10 cellular contexts compared by ENCODE assay signal in genomic region chr16:56938664-56939513, GRCh38. TPM values are rescaled to one million over a fixed set of nuclear protein-coding genes. Genes with fewer than 3 reads are reported as not detected.
DNase-seq lines count a peak whose midpoint lies in the region; ATAC-seq, FAIRE-seq and TF ChIP-seq lines count a peak whose summit lies in the region.
"Had no signal": no experiment of that assay in that cellular context is flagged by ENCODE, and none has a peak within 500 bp of the region (broad histone marks: within the 10 kb centered on the region; RNA-seq: fewer than 3 reads in every experiment).

No MANE protein-coding gene starts in this region.

- H3K4me1 Mint-ChIP-seq in CD4-positive, alpha-beta T cell (ENCODE audit: low read depth), result peaks cover 55% of the 10 kb centered on the region
- peaks cover 84% of the 10 kb centered on the region for H3K4me1 Mint-ChIP-seq in activated CD8-positive, alpha-beta T cell treated with anti-CD3 and anti-CD28 coated beads for 36 hours (ENCODE audit: low read depth)

- H4K8ac ChIP-seq in neuronal stem cell (ENCODE audit: low read depth, low read length), result no peak overlapping the region

- DNase-seq in CD4-positive, alpha-beta T cell, result peak in 2 of 10 experiments; percentile 10 to 22
- DNase-seq in GM19239 (ENCODE audit: insufficient read length, low spot score) (no peak), myocyte (ENCODE audit: low read depth) (peak; percentile 75), neuronal stem cell (ENCODE audit: low spot score) (no peak), NCI-H1694 (lab: John Stamatoyannopoulos, UW) (no peak), right cardiac atrium (no peak)
- peak; percentile 85 for DNase-seq in activated CD8-positive, alpha-beta T cell treated with anti-CD3 and anti-CD28 coated beads for 36 hours

- H3K9ac ChIP-seq in neuronal stem cell (ENCODE audit: low read depth, low read length, poor library complexity), result no peak overlapping the region

- intact Hi-C loops in CD4-positive, alpha-beta T cell (cut with DNase I, micrococcal nuclease), result loop anchor here in 1 of 2 experiments (10.0 kb wide), 4 partner anchors 214 to 796 kb away; partner anchors contain the start of genes KATNB1, POLR2C, PSME3IP1 and RSPRY1
- intact Hi-C loops in activated CD8-positive, alpha-beta T cell treated with anti-CD3 and anti-CD28 coated beads for 36 hours (cut with micrococcal nuclease), result loop anchor here (5.0 kb wide), 1 partner anchor 72 kb away; the partner anchor contains the start of gene SLC12A3
- intact Hi-C loops in right cardiac atrium (cut with DNase I), result no loop called here

- no peak overlapping the region for H3K4me2 ChIP-seq in neuronal stem cell (ENCODE audit: insufficient read depth, low read length, poor library complexity, severe bottlenecking)

- H3K27ac Mint-ChIP-seq in CD4-positive, alpha-beta T cell, result peak overlapping the region; percentile 80
- peak overlapping the region; percentile 95 for H3K27ac Mint-ChIP-seq in activated CD8-positive, alpha-beta T cell treated with anti-CD3 and anti-CD28 coated beads for 36 hours

- no peak overlapping the region for H2AK5ac ChIP-seq in neuronal stem cell (ENCODE audit: low read depth, low read length)

- no peaks in the 10 kb centered on the region for H3K79me1 ChIP-seq in neuronal stem cell (ENCODE audit: low read depth, low read length)

- no peak overlapping the region for H2BK15ac ChIP-seq in neuronal stem cell (ENCODE audit: low read length)

- H3K18ac ChIP-seq in neuronal stem cell (ENCODE audit: low read length), result no peak overlapping the region

- no peak overlapping the region for H2BK12ac ChIP-seq in neuronal stem cell (ENCODE audit: low read length)

- peaks cover 28 to 90% of the 10 kb centered on the region in 2 donors for H3K36me3 ChIP-seq in neuronal stem cell (replicated peaks in 1 of 2; ENCODE audit: control insufficient read depth in 2 of 2, insufficient read depth in 2 of 2, low read length in 2 of 2)

- peak overlapping the region; percentile 52 for H3K4me3 Mint-ChIP-seq in CD4-positive, alpha-beta T cell
- H3K4me3 Mint-ChIP-seq in activated CD8-positive, alpha-beta T cell treated with anti-CD3 and anti-CD28 coated beads for 36 hours, result peak overlapping the region; percentile 54

- H3K4me3 ChIP-seq in neuronal stem cell (ENCODE audit: low read length in 2 of 2), result no peak overlapping the region
- no peak overlapping the region for H3K4me3 ChIP-seq in right cardiac atrium (ENCODE audit: low read length)
- H3K4me3 ChIP-seq: tibial artery had no signal

- no peak overlapping the region for H3K4ac ChIP-seq in neuronal stem cell (ENCODE audit: low read length)

- H3K27me3 Mint-ChIP-seq in CD4-positive, alpha-beta T cell, result no peaks in the 10 kb centered on the region
- H3K27me3 Mint-ChIP-seq in activated CD8-positive, alpha-beta T cell treated with anti-CD3 and anti-CD28 coated beads for 36 hours, result no peaks in the 10 kb centered on the region

- no peak overlapping the region for H3K23ac ChIP-seq in neuronal stem cell (ENCODE audit: low read depth, low read length, poor library complexity)

- no peak overlapping the region for H3K27ac ChIP-seq in CD4-positive, alpha-beta T cell (ENCODE audit: low read depth, low read length)
- H3K27ac ChIP-seq in neuronal stem cell (replicated peaks; ENCODE audit: low read length), result no peak overlapping the region
- no peak overlapping the region for H3K27ac ChIP-seq in right cardiac atrium (ENCODE audit: low read length)
- H3K27ac ChIP-seq: tibial artery had no signal

- peak; percentile 47 for FAIRE-seq in GM19239 (lab: Jason Lieb, UNC)

- no peak overlapping the region for H3K14ac ChIP-seq in neuronal stem cell (ENCODE audit: low read length)

- no peak for TF ChIP-seq CTCF in CD4-positive, alpha-beta T cell (IDR thresholded peaks at IDR 0.05)
- TF ChIP-seq CTCF in activated CD8-positive, alpha-beta T cell treated with anti-CD3 and anti-CD28 coated beads for 36 hours (IDR thresholded peaks at IDR 0.05), result no peak

- CTCF ChIA-PET in CD4-positive, alpha-beta T cell (lab: Charles Lee), result no interaction called here
- CTCF ChIA-PET in activated CD8-positive, alpha-beta T cell treated with anti-CD3 and anti-CD28 coated beads for 36 hours (lab: Charles Lee), result interaction anchor here (1.8 to 4.8 kb wide), 3 partner anchors 13 to 88 kb away, joined by 5 to 19 read pairs (median 7); no protein-coding TSS in a partner anchor

- H4K91ac ChIP-seq in neuronal stem cell (ENCODE audit: low read depth, low read length, poor library complexity), result no peak overlapping the region

- peak; percentile 81 for ATAC-seq in CD4-positive, alpha-beta T cell (ENCODE audit: poor library complexity)
- ATAC-seq in activated CD8-positive, alpha-beta T cell treated with anti-CD3 and anti-CD28 coated beads for 36 hours, result peak; percentile 77
- ATAC-seq in GM18519 (IDR thresholded peaks at IDR 0.05; ENCODE audit: low FRiP score, unreplicated experiment), result no peak
- no peak for ATAC-seq in right cardiac atrium

- H3K27me3 ChIP-seq in CD4-positive, alpha-beta T cell (ENCODE audit: control insufficient read depth, insufficient read depth, low read length), result no peaks in the 10 kb centered on the region
- H3K27me3 ChIP-seq in neuronal stem cell (ENCODE audit: control insufficient read depth in 3 of 3, insufficient read depth in 3 of 3, low read depth in 1 of 3, low read length in 3 of 3) (no peaks in the 10 kb centered on the region), right cardiac atrium (ENCODE audit: control insufficient read depth, insufficient read depth) (no peaks in the 10 kb centered on the region)
- H3K27me3 ChIP-seq: tibial artery had no signal

- H3K4me1 ChIP-seq in neuronal stem cell (ENCODE audit: control insufficient read depth in 2 of 2, insufficient read depth in 1 of 2, low read depth in 1 of 2, low read length in 2 of 2), result peaks cover 0 to 2% of the 10 kb centered on the region in 2 donors
- no peaks in the 10 kb centered on the region for H3K4me1 ChIP-seq in right cardiac atrium (ENCODE audit: control insufficient read depth, insufficient read depth, low read length)

- POLR2A ChIA-PET in CD4-positive, alpha-beta T cell (lab: Charles Lee), result interaction anchor here (1.2 to 2.1 kb wide), 2 partner anchors 7 to 9 kb away, joined by 4 to 5 read pairs; partner anchors contain the start of gene HERPUD1
- POLR2A ChIA-PET in activated CD8-positive, alpha-beta T cell treated with anti-CD3 and anti-CD28 coated beads for 36 hours (lab: Charles Lee), result interaction anchor here (0.5 to 3.1 kb wide), 21 partner anchors 8 to 103 kb away, joined by 3 to 12 read pairs (median 4); no protein-coding TSS in a partner anchor

- H3K9me3 Mint-ChIP-seq in CD4-positive, alpha-beta T cell, result no peaks in the 10 kb centered on the region
- H3K9me3 Mint-ChIP-seq in activated CD8-positive, alpha-beta T cell treated with anti-CD3 and anti-CD28 coated beads for 36 hours, result no peaks in the 10 kb centered on the region

- no peak overlapping the region for H2BK120ac ChIP-seq in neuronal stem cell (ENCODE audit: low read depth, low read length)

- peaks cover 97% of the 10 kb centered on the region for H3K36me3 Mint-ChIP-seq in CD4-positive, alpha-beta T cell (ENCODE audit: low read depth)
- peaks cover 92% of the 10 kb centered on the region for H3K36me3 Mint-ChIP-seq in activated CD8-positive, alpha-beta T cell treated with anti-CD3 and anti-CD28 coated beads for 36 hours (ENCODE audit: low read depth)

- no CpG with 5 or more reads among the region's 8 CpGs for WGBS in neuronal stem cell (ENCODE audit: extremely low coverage in 2 of 2, insufficient read length in 2 of 2, insufficient replicate concordance in 1 of 2), 2 donors
- 81% methylated on average over 8 of the region's 8 CpGs for WGBS in right cardiac atrium

- no peak overlapping the region for H2AFZ ChIP-seq in neuronal stem cell (ENCODE audit: low read length)

- no peaks in the 10 kb centered on the region for H3K9me3 ChIP-seq in CD4-positive, alpha-beta T cell (ENCODE audit: control insufficient read depth, low read length)
- H3K9me3 ChIP-seq in neuronal stem cell (replicated peaks in 1 of 2; ENCODE audit: control insufficient read depth in 2 of 2, insufficient read depth in 1 of 2, low read depth in 1 of 2, low read length in 2 of 2) (no peaks in the 10 kb centered on the region), right cardiac atrium (ENCODE audit: control insufficient read depth, low read length) (no peaks in the 10 kb centered on the region)
- H3K9me3 ChIP-seq: tibial artery had no signal

- no peak overlapping the region for H2BK5ac ChIP-seq in neuronal stem cell (ENCODE audit: low read length)

RNA-seq across cellular contexts. Expression of gene HERPUD1, which starts 6.9 kb away (rescaled TPM):
- 100 to 1,000 TPM; 217 to 227 TPM for total RNA-seq in CD4-positive, alpha-beta T cell
- total RNA-seq in activated CD8-positive, alpha-beta T cell treated with anti-CD3 and anti-CD28 coated beads for 36 hours, result 100 to 1,000 TPM; 142 to 150 TPM
- total RNA-seq in myocyte (255 and 327 TPM in 2 replicates), right cardiac atrium (100 to 1,000 TPM in 3 of 4 donors, 10 to 100 TPM in 1; 98.6 to 126 (median 118) TPM)
- 339 TPM for polyA plus RNA-seq in myocyte (2012)
- 11.7 TPM for polyA plus RNA-seq in neuronal stem cell (2013, experiment 1 of 2)
- polyA plus RNA-seq in neuronal stem cell (2013, experiment 2 of 2), result 12.1 TPM
- polyA plus RNA-seq in right cardiac atrium, result 94.6 TPM

RNA-seq across cellular contexts. Expression of gene CETP, which starts 22.9 kb away (rescaled TPM):
- total RNA-seq in CD4-positive, alpha-beta T cell, result not detected
- total RNA-seq in activated CD8-positive, alpha-beta T cell treated with anti-CD3 and anti-CD28 coated beads for 36 hours, result not detected
- 0.10 TPM in 1 of 2 replicates, not detected in the other for total RNA-seq in myocyte
- polyA plus RNA-seq in myocyte (2012), result 0.19 TPM
- polyA plus RNA-seq in neuronal stem cell (2013, experiment 1 of 2), result not detected
- polyA plus RNA-seq in neuronal stem cell (2013, experiment 2 of 2), result not detected
- under 1 TPM in 2 of 4 donors, not detected in 2; 0.46 to 0.59 TPM for total RNA-seq in right cardiac atrium
- 0.34 TPM for polyA plus RNA-seq in right cardiac atrium
- total RNA-seq: fibroblast of lung had no signal

RNA-seq across cellular contexts. Expression of gene NLRC5, which starts 50.5 kb away (rescaled TPM):
- 100 to 1,000 TPM; 424 to 434 TPM for total RNA-seq in CD4-positive, alpha-beta T cell
- 100 to 1,000 TPM; 135 to 153 TPM for total RNA-seq in activated CD8-positive, alpha-beta T cell treated with anti-CD3 and anti-CD28 coated beads for 36 hours
- total RNA-seq in myocyte (10.0 and 15.7 TPM in 2 replicates), right cardiac atrium (10 to 100 TPM in 2 of 4 donors, 1 to 10 TPM in 2; 7.9 to 25.0 (median 13.1) TPM)
- 10.5 TPM for polyA plus RNA-seq in myocyte (2012)
- polyA plus RNA-seq in neuronal stem cell (2013, experiment 1 of 2), result 0.06 TPM
- 0.39 TPM for polyA plus RNA-seq in neuronal stem cell (2013, experiment 2 of 2)
- 8.2 TPM for polyA plus RNA-seq in right cardiac atrium

Comparison
In these comparisons a context has a peak if more than half of its experiments do, and no peak if none do; other contexts are left out.
1. ATAC-seq: peak in CD4-positive, alpha-beta T cell (single experiment) and activated CD8-positive, alpha-beta T cell treated with anti-CD3 and anti-CD28 coated beads for 36 hours (single experiment); none in GM18519 (single experiment) and right cardiac atrium (0 of 2).
2. DNase-seq: peak in activated CD8-positive, alpha-beta T cell treated with anti-CD3 and anti-CD28 coated beads for 36 hours (single experiment) and myocyte (single experiment); none in GM19239 (single experiment), neuronal stem cell (single experiment), NCI-H1694 (single experiment) and right cardiac atrium (0 of 3).